ENCODE assay signal across 9 cellular contexts in genomic region chr1:225445644-225446297, GRCh38. TPM values are rescaled to one million over a fixed set of nuclear protein-coding genes. Genes with fewer than 3 reads are reported as not detected.
DNase-seq lines count a peak whose midpoint lies in the region; ATAC-seq lines count a peak whose summit lies in the region.
"Had no signal": no experiment of that assay in that cellular context is flagged by ENCODE, and none has a peak within 500 bp of the region (broad histone marks: within the 10 kb centered on the region; RNA-seq: fewer than 3 reads in every experiment).

No MANE protein-coding gene starts in this region.

- H3K9me3 ChIP-seq in thymus (ENCODE audit: control insufficient read depth): no peaks in the 10 kb centered on the region

- H3K36me3 Mint-ChIP-seq in activated CD8-positive, alpha-beta memory T cell treated with anti-CD3 and anti-CD28 coated beads, Interleukin-2, amount 10 ng/mL, durations not matched to agents 7 days and 5 days: peaks cover 4% of the 10 kb centered on the region
- peaks cover 4% of the 10 kb centered on the region for H3K36me3 Mint-ChIP-seq in activated T-helper 2 cell treated with anti-CD3 and anti-CD28 coated beads, Interferon-gamma antibody, Interleukin-2, Interleukin-4, amounts not matched to agents 10 μg/mL and 5 μg/mL and 100 μg/mL, durations not matched to agents 14 hours and 24 hours and 36 hours (ENCODE audit: low read depth)

- H3K4me1 ChIP-seq in thymus (ENCODE audit: control insufficient read depth, insufficient read depth, low read length): peaks cover 50% of the 10 kb centered on the region

- CTCF ChIA-PET in activated CD8-positive, alpha-beta memory T cell treated with anti-CD3 and anti-CD28 coated beads, Interleukin-2, amount 10 ng/mL, durations not matched to agents 7 days and 5 days (lab: Charles Lee): interaction anchor here (0.6 to 3.4 kb wide), 8 partner anchors 8 to 29 kb away, joined by 3 to 26 read pairs (median 10); no protein-coding TSS in a partner anchor

- no peaks in the 10 kb centered on the region for H3K9me3 Mint-ChIP-seq in activated CD8-positive, alpha-beta memory T cell treated with anti-CD3 and anti-CD28 coated beads, Interleukin-2, amount 10 ng/mL, durations not matched to agents 7 days and 5 days (ENCODE audit: low read depth)
- no peaks in the 10 kb centered on the region for H3K9me3 Mint-ChIP-seq in activated T-helper 2 cell treated with anti-CD3 and anti-CD28 coated beads, Interferon-gamma antibody, Interleukin-2, Interleukin-4, amounts not matched to agents 10 μg/mL and 5 μg/mL and 100 μg/mL, durations not matched to agents 14 hours and 24 hours and 36 hours

- H3K36me3 ChIP-seq in thymus (ENCODE audit: control insufficient read depth, insufficient read depth): no peaks in the 10 kb centered on the region

- H3K27ac ChIP-seq in thymus (ENCODE audit: low read depth): peak overlapping the region; percentile 97

- no peaks in the 10 kb centered on the region for H3K27me3 Mint-ChIP-seq in activated CD8-positive, alpha-beta memory T cell treated with anti-CD3 and anti-CD28 coated beads, Interleukin-2, amount 10 ng/mL, durations not matched to agents 7 days and 5 days
- H3K27me3 Mint-ChIP-seq in activated T-helper 2 cell treated with anti-CD3 and anti-CD28 coated beads, Interferon-gamma antibody, Interleukin-2, Interleukin-4, amounts not matched to agents 10 μg/mL and 5 μg/mL and 100 μg/mL, durations not matched to agents 14 hours and 24 hours and 36 hours (ENCODE audit: low read depth): no peaks in the 10 kb centered on the region

- H3K27me3 ChIP-seq in thymus (ENCODE audit: control insufficient read depth, insufficient read depth): no peaks in the 10 kb centered on the region

- peak overlapping the region; percentile 93 for H3K27ac Mint-ChIP-seq in activated CD8-positive, alpha-beta memory T cell treated with anti-CD3 and anti-CD28 coated beads, Interleukin-2, amount 10 ng/mL, durations not matched to agents 7 days and 5 days
- peak overlapping the region; percentile 92 for H3K27ac Mint-ChIP-seq in activated T-helper 2 cell treated with anti-CD3 and anti-CD28 coated beads, Interferon-gamma antibody, Interleukin-2, Interleukin-4, amounts not matched to agents 10 μg/mL and 5 μg/mL and 100 μg/mL, durations not matched to agents 14 hours and 24 hours and 36 hours

- ATAC-seq in activated CD8-positive, alpha-beta memory T cell treated with anti-CD3 and anti-CD28 coated beads, Interleukin-2, amount 10 ng/mL, durations not matched to agents 7 days and 5 days: no peak
- ATAC-seq in left lobe of liver (no peak), HG03139 (IDR thresholded peaks at IDR 0.05; ENCODE audit: unreplicated experiment) (no peak), GM18502 (IDR thresholded peaks at IDR 0.05; ENCODE audit: poor library complexity, unreplicated experiment) (no peak)

- peaks cover 59% of the 10 kb centered on the region for H3K4me1 Mint-ChIP-seq in activated CD8-positive, alpha-beta memory T cell treated with anti-CD3 and anti-CD28 coated beads, Interleukin-2, amount 10 ng/mL, durations not matched to agents 7 days and 5 days
- peaks cover 59% of the 10 kb centered on the region for H3K4me1 Mint-ChIP-seq in activated T-helper 2 cell treated with anti-CD3 and anti-CD28 coated beads, Interferon-gamma antibody, Interleukin-2, Interleukin-4, amounts not matched to agents 10 μg/mL and 5 μg/mL and 100 μg/mL, durations not matched to agents 14 hours and 24 hours and 36 hours (ENCODE audit: low read depth)

- H3K4me3 ChIP-seq in thymus (ENCODE audit: low read length): no peak overlapping the region

- peak overlapping the region; percentile 64 for H3K4me3 Mint-ChIP-seq in activated CD8-positive, alpha-beta memory T cell treated with anti-CD3 and anti-CD28 coated beads, Interleukin-2, amount 10 ng/mL, durations not matched to agents 7 days and 5 days
- H3K4me3 Mint-ChIP-seq in activated T-helper 2 cell treated with anti-CD3 and anti-CD28 coated beads, Interferon-gamma antibody, Interleukin-2, Interleukin-4, amounts not matched to agents 10 μg/mL and 5 μg/mL and 100 μg/mL, durations not matched to agents 14 hours and 24 hours and 36 hours (ENCODE audit: low read depth): peak overlapping the region; percentile 57

- intact Hi-C loops in activated T-helper 2 cell treated with anti-CD3 and anti-CD28 coated beads, Interferon-gamma antibody, Interleukin-2, Interleukin-4, amounts not matched to agents 10 μg/mL and 5 μg/mL and 100 μg/mL, durations not matched to agents 14 hours and 24 hours and 36 hours (cut with micrococcal nuclease): loop anchor here (1.0 kb wide), 3 partner anchors 9 to 22 kb away; partner anchors contain the start of gene LBR

- WGBS in thymus: 53% methylated on average over 7 of the region's 7 CpGs

- no peak for DNase-seq in activated CD8-positive, alpha-beta memory T cell treated with anti-CD3 and anti-CD28 coated beads, Interleukin-2, amount 10 ng/mL, durations not matched to agents 7 days and 5 days
- DNase-seq in activated CD8-positive, alpha-beta memory T cell treated with anti-CD3 and anti-CD28 coated beads for 24 hours: no peak
- DNase-seq in activated T-helper 2 cell treated with anti-CD3 and anti-CD28 coated beads, Interferon-gamma antibody, Interleukin-2, Interleukin-4, amounts not matched to agents 10 μg/mL and 5 μg/mL and 100 μg/mL, durations not matched to agents 14 hours and 24 hours and 36 hours (ENCODE audit: low spot score): no peak
- DNase-seq in left lobe of liver (ENCODE audit: low spot score) (peak; percentile 44), NCI-H526 (lab: John Stamatoyannopoulos, UW) (no peak)
- DNase-seq: NCI-H187 treated with DMSO at 0.1 percent for 48 hours had no signal

RNA-seq across cellular contexts. Expression of gene LBR, which starts 17.9 kb away (rescaled TPM):
- total RNA-seq in activated CD8-positive, alpha-beta memory T cell treated with anti-CD3 and anti-CD28 coated beads, Interleukin-2, amount 10 ng/mL, durations not matched to agents 7 days and 5 days: 100 to 1,000 TPM; 213 to 226 TPM
- 187 and 191 TPM in 2 replicates for total RNA-seq in activated T-helper 2 cell treated with anti-CD3 and anti-CD28 coated beads, Interferon-gamma antibody, Interleukin-2, Interleukin-4, amounts not matched to agents 10 μg/mL and 5 μg/mL and 100 μg/mL, durations not matched to agents 14 hours and 24 hours and 36 hours
- total RNA-seq in left lobe of liver: 22.1 TPM
- 71.1 TPM for polyA plus RNA-seq in thymus
